Comparison of ENCODE assay signal across 2 cellular contexts in the genomic region with DNA sequence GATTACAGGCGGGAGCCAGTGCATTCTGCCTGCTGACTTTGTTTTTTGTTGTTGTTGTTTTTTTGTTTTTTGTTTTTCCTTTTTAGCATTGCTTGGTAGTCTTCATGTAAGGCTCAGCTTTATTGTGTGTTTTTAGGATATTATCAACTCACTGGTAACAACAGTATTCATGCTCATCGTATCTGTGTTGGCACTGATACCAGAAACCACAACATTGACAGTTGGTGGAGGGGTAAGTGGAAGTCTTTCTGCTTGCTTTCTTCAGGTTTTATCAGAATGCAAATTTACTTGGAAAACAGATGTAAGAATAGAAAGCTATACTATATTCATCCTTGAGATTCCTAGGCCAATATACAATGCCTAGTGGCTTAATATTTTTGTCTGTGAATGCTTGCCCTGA.
TF ChIP-seq lines count a peak whose summit lies in the region.

No MANE protein-coding gene starts in this region.

TF ChIP-seq in SK-N-SH, 30 proteins besides CTCF, POLR2A, EP300 and RAD21 (continued from another document):
- no peak for TF ChIP-seq TEAD4 (IDR thresholded peaks at IDR 0.05; ENCODE audit: borderline replicate concordance, insufficient read depth)
- TF ChIP-seq YY1 (IDR thresholded peaks at IDR 0.05; ENCODE audit: low read depth): no peak
- no peak for TF ChIP-seq JUND (IDR thresholded peaks at IDR 0.05)
- no peak for TF ChIP-seq GATA2 (CRISPR knock-in tag; IDR thresholded peaks at IDR 0.05)
- TF ChIP-seq SIN3A (IDR thresholded peaks at IDR 0.05; ENCODE audit: borderline replicate concordance, low read depth, low read length): no peak
- no peak for TF ChIP-seq EZH2phosphoT487 (IDR thresholded peaks at IDR 0.05; ENCODE audit: borderline replicate concordance, low read depth)
- TF ChIP-seq, protein P1, sequence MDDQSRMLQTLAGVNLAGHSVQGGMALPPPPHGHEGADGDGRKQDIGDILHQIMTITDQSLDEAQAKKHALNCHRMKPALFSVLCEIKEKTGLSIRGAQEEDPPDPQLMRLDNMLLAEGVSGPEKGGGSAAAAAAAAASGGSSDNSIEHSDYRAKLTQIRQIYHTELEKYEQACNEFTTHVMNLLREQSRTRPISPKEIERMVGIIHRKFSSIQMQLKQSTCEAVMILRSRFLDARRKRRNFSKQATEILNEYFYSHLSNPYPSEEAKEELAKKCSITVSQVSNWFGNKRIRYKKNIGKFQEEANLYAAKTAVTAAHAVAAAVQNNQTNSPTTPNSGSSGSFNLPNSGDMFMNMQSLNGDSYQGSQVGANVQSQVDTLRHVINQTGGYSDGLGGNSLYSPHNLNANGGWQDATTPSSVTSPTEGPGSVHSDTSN (IDR thresholded peaks at IDR 0.05): no peak

TF ChIP-seq in SK-N-SH treated with all-trans-retinoic acid at 6 μM for 48 hours, 23 proteins besides CTCF, POLR2A, EP300 and RAD21 (continued from another document):
- TF ChIP-seq, protein P2, sequence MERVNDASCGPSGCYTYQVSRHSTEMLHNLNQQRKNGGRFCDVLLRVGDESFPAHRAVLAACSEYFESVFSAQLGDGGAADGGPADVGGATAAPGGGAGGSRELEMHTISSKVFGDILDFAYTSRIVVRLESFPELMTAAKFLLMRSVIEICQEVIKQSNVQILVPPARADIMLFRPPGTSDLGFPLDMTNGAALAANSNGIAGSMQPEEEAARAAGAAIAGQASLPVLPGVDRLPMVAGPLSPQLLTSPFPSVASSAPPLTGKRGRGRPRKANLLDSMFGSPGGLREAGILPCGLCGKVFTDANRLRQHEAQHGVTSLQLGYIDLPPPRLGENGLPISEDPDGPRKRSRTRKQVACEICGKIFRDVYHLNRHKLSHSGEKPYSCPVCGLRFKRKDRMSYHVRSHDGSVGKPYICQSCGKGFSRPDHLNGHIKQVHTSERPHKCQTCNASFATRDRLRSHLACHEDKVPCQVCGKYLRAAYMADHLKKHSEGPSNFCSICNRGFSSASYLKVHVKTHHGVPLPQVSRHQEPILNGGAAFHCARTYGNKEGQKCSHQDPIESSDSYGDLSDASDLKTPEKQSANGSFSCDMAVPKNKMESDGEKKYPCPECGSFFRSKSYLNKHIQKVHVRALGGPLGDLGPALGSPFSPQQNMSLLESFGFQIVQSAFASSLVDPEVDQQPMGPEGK (CRISPR knock-in tag; IDR thresholded peaks at IDR 0.05; ENCODE audit: borderline replicate concordance): no peak
- no peak for TF ChIP-seq ZNF8 (CRISPR knock-in tag; IDR thresholded peaks at IDR 0.05)
- no peak for TF ChIP-seq ZNF70 (CRISPR knock-in tag; IDR thresholded peaks at IDR 0.05)
- no peak for TF ChIP-seq ZNF565 (CRISPR knock-in tag; conservative IDR thresholded peaks at IDR 0.05; ENCODE audit: low read depth)
- no peak for TF ChIP-seq OSR1 (CRISPR knock-in tag; IDR thresholded peaks at IDR 0.05)
- TF ChIP-seq, protein P3, sequence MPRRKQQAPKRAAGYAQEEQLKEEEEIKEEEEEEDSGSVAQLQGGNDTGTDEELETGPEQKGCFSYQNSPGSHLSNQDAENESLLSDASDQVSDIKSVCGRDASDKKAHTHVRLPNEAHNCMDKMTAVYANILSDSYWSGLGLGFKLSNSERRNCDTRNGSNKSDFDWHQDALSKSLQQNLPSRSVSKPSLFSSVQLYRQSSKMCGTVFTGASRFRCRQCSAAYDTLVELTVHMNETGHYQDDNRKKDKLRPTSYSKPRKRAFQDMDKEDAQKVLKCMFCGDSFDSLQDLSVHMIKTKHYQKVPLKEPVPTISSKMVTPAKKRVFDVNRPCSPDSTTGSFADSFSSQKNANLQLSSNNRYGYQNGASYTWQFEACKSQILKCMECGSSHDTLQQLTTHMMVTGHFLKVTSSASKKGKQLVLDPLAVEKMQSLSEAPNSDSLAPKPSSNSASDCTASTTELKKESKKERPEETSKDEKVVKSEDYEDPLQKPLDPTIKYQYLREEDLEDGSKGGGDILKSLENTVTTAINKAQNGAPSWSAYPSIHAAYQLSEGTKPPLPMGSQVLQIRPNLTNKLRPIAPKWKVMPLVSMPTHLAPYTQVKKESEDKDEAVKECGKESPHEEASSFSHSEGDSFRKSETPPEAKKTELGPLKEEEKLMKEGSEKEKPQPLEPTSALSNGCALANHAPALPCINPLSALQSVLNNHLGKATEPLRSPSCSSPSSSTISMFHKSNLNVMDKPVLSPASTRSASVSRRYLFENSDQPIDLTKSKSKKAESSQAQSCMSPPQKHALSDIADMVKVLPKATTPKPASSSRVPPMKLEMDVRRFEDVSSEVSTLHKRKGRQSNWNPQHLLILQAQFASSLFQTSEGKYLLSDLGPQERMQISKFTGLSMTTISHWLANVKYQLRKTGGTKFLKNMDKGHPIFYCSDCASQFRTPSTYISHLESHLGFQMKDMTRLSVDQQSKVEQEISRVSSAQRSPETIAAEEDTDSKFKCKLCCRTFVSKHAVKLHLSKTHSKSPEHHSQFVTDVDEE (CRISPR knock-in tag; IDR thresholded peaks at IDR 0.05): no peak
- TF ChIP-seq ESRRG (CRISPR knock-in tag; IDR thresholded peaks at IDR 0.05): no peak
- TF ChIP-seq, protein P4, sequence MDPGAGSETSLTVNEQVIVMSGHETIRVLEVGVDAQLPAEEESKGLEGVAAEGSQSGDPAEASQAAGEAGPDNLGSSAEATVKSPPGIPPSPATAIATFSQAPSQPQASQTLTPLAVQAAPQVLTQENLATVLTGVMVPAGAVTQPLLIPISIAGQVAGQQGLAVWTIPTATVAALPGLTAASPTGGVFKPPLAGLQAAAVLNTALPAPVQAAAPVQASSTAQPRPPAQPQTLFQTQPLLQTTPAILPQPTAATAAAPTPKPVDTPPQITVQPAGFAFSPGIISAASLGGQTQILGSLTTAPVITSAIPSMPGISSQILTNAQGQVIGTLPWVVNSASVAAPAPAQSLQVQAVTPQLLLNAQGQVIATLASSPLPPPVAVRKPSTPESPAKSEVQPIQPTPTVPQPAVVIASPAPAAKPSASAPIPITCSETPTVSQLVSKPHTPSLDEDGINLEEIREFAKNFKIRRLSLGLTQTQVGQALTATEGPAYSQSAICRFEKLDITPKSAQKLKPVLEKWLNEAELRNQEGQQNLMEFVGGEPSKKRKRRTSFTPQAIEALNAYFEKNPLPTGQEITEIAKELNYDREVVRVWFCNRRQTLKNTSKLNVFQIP (CRISPR knock-in tag; IDR thresholded peaks at IDR 0.05; ENCODE audit: borderline replicate concordance, low read depth): no peak
- no peak for TF ChIP-seq ZFP30 (CRISPR knock-in tag; IDR thresholded peaks at IDR 0.05)
- no peak for TF ChIP-seq ZFP3 (CRISPR knock-in tag; IDR thresholded peaks at IDR 0.05)
- no peak for TF ChIP-seq GLIS3 (CRISPR knock-in tag; IDR thresholded peaks at IDR 0.05)
